ENCODE assay signal across 8 cellular contexts in the genomic region with DNA sequence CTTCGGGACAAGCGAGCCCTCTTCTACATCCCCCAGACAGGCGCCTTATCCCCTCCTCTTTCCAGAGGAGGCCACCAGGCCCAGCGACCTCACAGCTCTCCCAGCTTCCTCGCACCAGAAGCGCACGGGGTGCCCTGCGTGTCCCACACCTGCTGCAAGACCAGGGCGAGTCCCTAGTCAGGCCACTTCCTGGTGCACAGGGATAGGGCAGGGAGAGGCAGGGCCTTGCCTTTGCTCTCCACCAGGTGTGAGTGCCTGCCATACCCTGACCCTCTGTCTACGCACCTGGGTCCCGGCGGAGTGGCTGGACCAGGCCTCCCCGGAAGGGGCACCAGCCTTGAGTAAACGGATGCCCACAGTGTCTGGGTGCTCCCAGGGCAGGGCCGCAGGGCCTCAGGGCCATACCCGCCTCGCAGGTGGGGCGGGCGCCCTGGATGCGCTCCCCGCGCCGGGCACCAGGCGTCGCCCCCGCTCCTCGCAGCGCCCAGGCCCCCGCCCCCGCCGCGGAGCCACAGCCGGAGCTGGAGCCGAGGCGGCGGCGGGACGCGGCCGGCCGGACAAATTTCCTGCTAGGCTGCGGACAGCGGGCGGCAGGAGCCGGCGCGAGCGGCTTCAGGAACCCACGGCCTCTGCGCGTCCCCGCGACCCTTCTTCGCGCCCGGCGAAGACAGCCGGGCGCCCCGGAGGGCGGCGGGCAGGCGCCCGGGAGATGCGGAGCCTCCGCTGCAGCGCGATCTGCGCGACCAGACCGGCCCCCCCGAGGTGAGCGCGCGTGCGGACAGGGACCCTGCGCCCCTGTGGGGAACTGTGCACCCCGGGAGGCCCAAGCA. TPM values are rescaled to one million over a fixed set of nuclear protein-coding genes. Genes with fewer than 3 reads are reported as not detected.
DNase-seq lines count a peak whose midpoint lies in the region; ATAC-seq and TF ChIP-seq lines count a peak whose summit lies in the region.

A gene with protein sequence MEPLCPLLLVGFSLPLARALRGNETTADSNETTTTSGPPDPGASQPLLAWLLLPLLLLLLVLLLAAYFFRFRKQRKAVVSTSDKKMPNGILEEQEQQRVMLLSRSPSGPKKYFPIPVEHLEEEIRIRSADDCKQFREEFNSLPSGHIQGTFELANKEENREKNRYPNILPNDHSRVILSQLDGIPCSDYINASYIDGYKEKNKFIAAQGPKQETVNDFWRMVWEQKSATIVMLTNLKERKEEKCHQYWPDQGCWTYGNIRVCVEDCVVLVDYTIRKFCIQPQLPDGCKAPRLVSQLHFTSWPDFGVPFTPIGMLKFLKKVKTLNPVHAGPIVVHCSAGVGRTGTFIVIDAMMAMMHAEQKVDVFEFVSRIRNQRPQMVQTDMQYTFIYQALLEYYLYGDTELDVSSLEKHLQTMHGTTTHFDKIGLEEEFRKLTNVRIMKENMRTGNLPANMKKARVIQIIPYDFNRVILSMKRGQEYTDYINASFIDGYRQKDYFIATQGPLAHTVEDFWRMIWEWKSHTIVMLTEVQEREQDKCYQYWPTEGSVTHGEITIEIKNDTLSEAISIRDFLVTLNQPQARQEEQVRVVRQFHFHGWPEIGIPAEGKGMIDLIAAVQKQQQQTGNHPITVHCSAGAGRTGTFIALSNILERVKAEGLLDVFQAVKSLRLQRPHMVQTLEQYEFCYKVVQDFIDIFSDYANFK (plus strand): TSS at position 556 of the 830 bp plus-strand sequence. CDS start 133,779 bp downstream, outside the sequence.

- no peaks in the 10 kb centered on the region for H3K4me1 Mint-ChIP-seq in T-helper 1 cell treated with Interleukin-12 subunit alpha and Interleukin-12 subunit beta and Interleukin-4 antibody, amounts not matched to agents 30 μg/mL and 1 μg/mL, for 36 hours (ENCODE audit: low read depth)

- H3K4me1 ChIP-seq in ascending aorta: peaks cover 0 to 11% of the 10 kb centered on the region in 2 donors
- H3K4me1 ChIP-seq in iPS DF 6.9 (ENCODE audit: control insufficient read depth, insufficient read depth, low read length): peaks cover 3% of the 10 kb centered on the region; the same call in 1 of the 2 replicates
- H3K4me1 ChIP-seq in sigmoid colon: peaks cover 0 to 19% (median 13%) of the 10 kb centered on the region in 4 donors

- H3K9me3 ChIP-seq in ascending aorta (no peaks in the 10 kb centered on the region), iPS DF 6.9 (ENCODE audit: control insufficient read depth, insufficient read depth, low read length) (no peaks in the 10 kb centered on the region), sigmoid colon (no peaks in the 10 kb centered on the region)

- H3K9me3 Mint-ChIP-seq in T-helper 1 cell treated with Interleukin-12 subunit alpha and Interleukin-12 subunit beta and Interleukin-4 antibody, amounts not matched to agents 30 μg/mL and 1 μg/mL, for 36 hours: no peaks in the 10 kb centered on the region

- peaks cover 28% of the 10 kb centered on the region for H3K27me3 Mint-ChIP-seq in T-helper 1 cell treated with Interleukin-12 subunit alpha and Interleukin-12 subunit beta and Interleukin-4 antibody, amounts not matched to agents 30 μg/mL and 1 μg/mL, for 36 hours (ENCODE audit: low read depth)

- TF ChIP-seq EP300 in sigmoid colon (IDR thresholded peaks at IDR 0.05): no peak

- no peaks in the 10 kb centered on the region for H3K36me3 Mint-ChIP-seq in T-helper 1 cell treated with Interleukin-12 subunit alpha and Interleukin-12 subunit beta and Interleukin-4 antibody, amounts not matched to agents 30 μg/mL and 1 μg/mL, for 36 hours (ENCODE audit: low read depth)

- peak within 1 kb of the TSS; percentile 44 for H3K4me3 Mint-ChIP-seq in T-helper 1 cell treated with Interleukin-12 subunit alpha and Interleukin-12 subunit beta and Interleukin-4 antibody, amounts not matched to agents 30 μg/mL and 1 μg/mL, for 36 hours

- H3K27me3 ChIP-seq in ascending aorta (no peaks in the 10 kb centered on the region), iPS DF 6.9 (ENCODE audit: control insufficient read depth, insufficient read depth, low read length) (peaks cover 4% of the 10 kb centered on the region; the same call in 1 of the 2 replicates), sigmoid colon (peaks cover 0 to 22% (median 7%) of the 10 kb centered on the region in 3 donors)

- H3K27ac ChIP-seq in ascending aorta (peak within 1 kb of the TSS; percentile 72 to 91), iPS DF 6.9 (ENCODE audit: low read length) (no peak within 1 kb of the TSS), sigmoid colon (peak within 1 kb of the TSS; percentile 75 to 84 (median 79))

- peak; percentile 90 for ATAC-seq in GM19351 (IDR thresholded peaks at IDR 0.05; ENCODE audit: unreplicated experiment)
- ATAC-seq in HG03460 (IDR thresholded peaks at IDR 0.05; ENCODE audit: unreplicated experiment): peak; percentile 91

- intact Hi-C loops in ascending aorta (cut with DNase I): loop anchor here (1.0 to 5.0 kb wide), 5 partner anchors 14 to 163 kb away; no protein-coding TSS in a partner anchor
- intact Hi-C loops in sigmoid colon (cut with DNase I): loop anchor here (1.0 to 2.0 kb wide), 2 partner anchors 105 to 162 kb away; no protein-coding TSS in a partner anchor

- TF ChIP-seq POLR2A in sigmoid colon (IDR thresholded peaks at IDR 0.05): peak in 1 of 2 donors; percentile 11

- H3K36me3 ChIP-seq in ascending aorta (no peaks in the 10 kb centered on the region), iPS DF 6.9 (ENCODE audit: control insufficient read depth, insufficient read depth, low read length) (no peaks in the 10 kb centered on the region), sigmoid colon (no peaks in the 10 kb centered on the region)

- H3K27ac Mint-ChIP-seq in T-helper 1 cell treated with Interleukin-12 subunit alpha and Interleukin-12 subunit beta and Interleukin-4 antibody, amounts not matched to agents 30 μg/mL and 1 μg/mL, for 36 hours: no peak within 1 kb of the TSS

- DNase-seq in C1 segment of cervical spinal cord (lab: John Stamatoyannopoulos, UW): peak in 11 of 14 donors; percentile 46 to 83 (median 60)
- DNase-seq in ascending aorta (ENCODE audit: low spot score in 2 of 2): peak in 1 of 2 donors; percentile 83
- DNase-seq in iPS DF 6.9 (ENCODE audit: low read depth, low spot score): peak; percentile 20
- DNase-seq in sigmoid colon: peak; percentile 79
- no peak for DNase-seq in NCI-H187 treated with DMSO at 0.1 percent for 48 hours (lab: John Stamatoyannopoulos, UW)

- no CpG with 5 or more reads among the region's 78 CpGs for WGBS in iPS DF 6.9 (ENCODE audit: insufficient coverage, insufficient read length)
- 5 to 7% methylated on average over 78 of the region's 78 CpGs for WGBS in sigmoid colon, 2 donors

- peak; percentile 56 to 97 (median 62) for TF ChIP-seq CTCF in ascending aorta (IDR thresholded peaks at IDR 0.05)
- peak in 3 of 4 experiments; percentile 39 to 72 (median 52) for TF ChIP-seq CTCF in sigmoid colon (IDR thresholded peaks at IDR 0.05)

- H3K4me3 ChIP-seq in ascending aorta: peak within 1 kb of the TSS; percentile 67 to 88
- H3K4me3 ChIP-seq in iPS DF 6.9 (ENCODE audit: low read length): peak within 1 kb of the TSS; percentile 63; the same call in 1 of the 2 replicates
- H3K4me3 ChIP-seq in sigmoid colon: peak within 1 kb of the TSS; percentile 30 to 73 (median 64)

RNA-seq across cellular contexts. Expression of the gene that starts here (rescaled TPM):
- total RNA-seq in ascending aorta: 14.5 TPM
- total RNA-seq in sigmoid colon: 10 to 100 TPM; 10.7 to 17.9 (median 13.8) TPM
- 10 to 100 TPM in 1 of 3 donors, 1 to 10 TPM in 2; 4.2 to 11.9 (median 5.1) TPM for polyA plus RNA-seq in sigmoid colon
